ENCODE assay signal across 20 cellular contexts in the genomic region with DNA sequence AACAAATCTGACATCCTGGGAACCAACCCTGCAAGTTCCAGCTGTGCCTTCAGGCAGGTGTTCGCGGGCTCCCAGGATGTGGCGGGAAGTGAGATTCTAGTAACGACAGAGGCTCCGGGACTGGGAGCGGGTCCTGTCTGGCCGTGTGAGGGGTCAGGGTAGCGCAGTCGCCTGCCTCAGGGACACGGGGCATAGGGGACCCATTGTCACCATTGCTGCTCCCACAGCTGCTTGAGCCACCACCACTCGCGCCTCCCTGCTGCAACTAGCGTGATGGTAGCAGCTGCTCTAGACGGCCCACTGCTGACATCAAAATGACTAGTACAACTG.
DNase-seq lines count a peak whose midpoint lies in the region; ATAC-seq, FAIRE-seq and TF ChIP-seq lines count a peak whose summit lies in the region.
"Had no signal": no experiment of that assay in that cellular context is flagged by ENCODE, and none has a peak within 500 bp of the region (broad histone marks: within the 10 kb centered on the region; RNA-seq: fewer than 3 reads in every experiment).

No MANE protein-coding gene starts in this region.

- peaks cover 4 to 8% of the 10 kb centered on the region in 2 donors for H3K9me3 ChIP-seq in neuronal stem cell (replicated peaks in 1 of 2; ENCODE audit: control insufficient read depth in 2 of 2, insufficient read depth in 1 of 2, low read depth in 1 of 2, low read length in 2 of 2)
- peaks cover 2% of the 10 kb centered on the region for H3K9me3 ChIP-seq in aorta (ENCODE audit: control insufficient read depth, low read length)
- H3K9me3 ChIP-seq: BE2C, Caco-2 had no signal

- H3K4me3 Mint-ChIP-seq in WTC11: no peak overlapping the region
- H3K4me3 Mint-ChIP-seq: CD4-positive, CD25-positive, alpha-beta regulatory T cell; CD8-positive, alpha-beta memory T cell; GM23338; HFFc6 had no signal

- no peaks in the 10 kb centered on the region for H3K36me3 ChIP-seq in neuronal stem cell (replicated peaks in 1 of 2; ENCODE audit: control insufficient read depth in 2 of 2, insufficient read depth in 2 of 2, low read length in 2 of 2)
- H3K36me3 ChIP-seq in aorta (ENCODE audit: control insufficient read depth in 1 of 2, insufficient read depth in 2 of 2, low read length in 1 of 2): no peaks in the 10 kb centered on the region
- H3K36me3 ChIP-seq: BE2C had no signal

- H3K14ac ChIP-seq in neuronal stem cell (ENCODE audit: low read length): no peak overlapping the region

- H3K27me3 ChIP-seq in neuronal stem cell (ENCODE audit: control insufficient read depth in 3 of 3, insufficient read depth in 3 of 3, low read depth in 1 of 3, low read length in 3 of 3): no peaks in the 10 kb centered on the region
- no peaks in the 10 kb centered on the region for H3K27me3 ChIP-seq in aorta (ENCODE audit: control insufficient read depth in 1 of 2, insufficient read depth in 2 of 2, low read length in 1 of 2)
- H3K27me3 ChIP-seq: BE2C had no signal

- H3K79me1 ChIP-seq in neuronal stem cell (ENCODE audit: low read depth, low read length): no peaks in the 10 kb centered on the region

- TF ChIP-seq CTCF in WTC11 (IDR thresholded peaks at IDR 0.05): no peak

- ATAC-seq in WTC11 (peak; percentile 28; the same call in 1 of the 2 replicates), aorta (ENCODE audit: low FRiP score) (peak; percentile 42), Right ventricle myocardium inferior (no peak)
- ATAC-seq: HCT116 had no signal

- CTCF ChIA-PET in WTC11 (lab: Charles Lee): no interaction called here

- H3K27me3 Mint-ChIP-seq in WTC11 (ENCODE audit: low read depth): no peaks in the 10 kb centered on the region
- H3K27me3 Mint-ChIP-seq: CD4-positive, CD25-positive, alpha-beta regulatory T cell; CD8-positive, alpha-beta memory T cell had no signal

- no peak overlapping the region for H3K27ac ChIP-seq in neuronal stem cell (replicated peaks; ENCODE audit: low read length)
- H3K27ac ChIP-seq in aorta (ENCODE audit: low read depth in 1 of 2, low read length in 2 of 2): no peak overlapping the region

- H3K36me3 Mint-ChIP-seq in WTC11: peaks cover 11% of the 10 kb centered on the region
- H3K36me3 Mint-ChIP-seq: CD4-positive, CD25-positive, alpha-beta regulatory T cell; CD8-positive, alpha-beta memory T cell had no signal

- intact Hi-C loops in aorta (cut with DNase I) (no loop called here), Right ventricle myocardium inferior (cut with DNase I) (no loop called here)

- POLR2A ChIA-PET in WTC11 (lab: Charles Lee): no interaction called here

- peaks cover 4% of the 10 kb centered on the region for H3K4me1 Mint-ChIP-seq in WTC11
- H3K4me1 Mint-ChIP-seq: CD4-positive, CD25-positive, alpha-beta regulatory T cell; CD8-positive, alpha-beta memory T cell had no signal

- peak; percentile 83 for FAIRE-seq in HTR-8/SVneo (lab: Jason Lieb, UNC)
- FAIRE-seq in RCC 7860 (lab: Jason Lieb, UNC): no peak
- FAIRE-seq: A204.1 had no signal

- no CpG with 5 or more reads among the region's 14 CpGs for WGBS in neuronal stem cell (ENCODE audit: extremely low coverage in 2 of 2, insufficient read length in 2 of 2, insufficient replicate concordance in 1 of 2), 2 donors
- 91 to 93% methylated on average over 14 of the region's 14 CpGs for WGBS in aorta, 2 donors

- H3K27ac Mint-ChIP-seq in WTC11: no peak overlapping the region
- H3K27ac Mint-ChIP-seq: CD4-positive, CD25-positive, alpha-beta regulatory T cell; CD8-positive, alpha-beta memory T cell; GM23338; HFFc6 had no signal

- H2AFZ ChIP-seq in neuronal stem cell (ENCODE audit: low read length): no peak overlapping the region
- H2AFZ ChIP-seq: GM23338 had no signal

- DNase-seq in HTR-8/SVneo (ENCODE audit: insufficient read length, low spot score) (no peak), WTC11 (ENCODE audit: low spot score) (no peak), neuronal stem cell (ENCODE audit: low spot score) (no peak), aorta (no peak), Right ventricle myocardium inferior (ENCODE audit: missing footprints) (no peak), RCC 7860 (ENCODE audit: low spot score) (no peak)
- no peak for DNase-seq in stimulated activated CD4-positive, alpha-beta T cell treated with anti-CD3 and anti-CD28 coated beads, Interleukin-12 subunit alpha, Interleukin-12 subunit beta, amount 100 ng/mL, for 4 hours
- DNase-seq: ACHN; BE2C; C1 segment of cervical spinal cord; Caco-2; CD4-positive, CD25-positive, alpha-beta regulatory T cell; DMS153; DMS79 treated with DMSO at 0.1 percent for 48 hours; GF-D8; HFFc6 had no signal

- no peak overlapping the region for H4K91ac ChIP-seq in neuronal stem cell (ENCODE audit: low read depth, low read length, poor library complexity)

- H2BK120ac ChIP-seq in neuronal stem cell (ENCODE audit: low read depth, low read length): no peak overlapping the region

- no peak overlapping the region for H3K4me3 ChIP-seq in neuronal stem cell (ENCODE audit: low read length in 2 of 2)
- H3K4me3 ChIP-seq in aorta (ENCODE audit: low read length in 2 of 2): no peak overlapping the region
- H3K4me3 ChIP-seq: GM23338 had no signal

- H3K9ac ChIP-seq in neuronal stem cell (ENCODE audit: low read depth, low read length, poor library complexity): peak overlapping the region; percentile 21

- peak overlapping the region; percentile 65 for H4K8ac ChIP-seq in neuronal stem cell (ENCODE audit: low read depth, low read length)

- peak overlapping the region; percentile 75 for H2AK5ac ChIP-seq in neuronal stem cell (ENCODE audit: low read depth, low read length)

- no peak overlapping the region for H3K4me2 ChIP-seq in neuronal stem cell (ENCODE audit: insufficient read depth, low read length, poor library complexity, severe bottlenecking)
- H3K4me2 ChIP-seq: GM23338 had no signal

- peak overlapping the region; percentile 76 for H3K18ac ChIP-seq in neuronal stem cell (ENCODE audit: low read length)

- H2BK12ac ChIP-seq in neuronal stem cell (ENCODE audit: low read length): peak overlapping the region; percentile 46

- H2BK5ac ChIP-seq in neuronal stem cell (ENCODE audit: low read length): no peak overlapping the region

- H3K4me1 ChIP-seq in neuronal stem cell (ENCODE audit: control insufficient read depth in 2 of 2, insufficient read depth in 1 of 2, low read depth in 1 of 2, low read length in 2 of 2) (peaks cover 0 to 10% of the 10 kb centered on the region in 2 donors), aorta (ENCODE audit: control insufficient read depth in 1 of 2, insufficient read depth in 2 of 2, low read length in 2 of 2) (no peaks in the 10 kb centered on the region)
- H3K4me1 ChIP-seq: BE2C, Caco-2 had no signal

- H3K9me3 Mint-ChIP-seq in WTC11: peaks cover 21% of the 10 kb centered on the region

- no peak overlapping the region for H3K4ac ChIP-seq in neuronal stem cell (ENCODE audit: low read length)

- H3K23ac ChIP-seq in neuronal stem cell (ENCODE audit: low read depth, low read length, poor library complexity): peak overlapping the region; percentile 55

- no peak overlapping the region for H2BK15ac ChIP-seq in neuronal stem cell (ENCODE audit: low read length)

TF ChIP-seq in WTC11, 78 proteins besides CTCF, POLR2A, EP300 and RAD21 (continues in another document):
- TF ChIP-seq FOXP1 (CRISPR knock-in tag; IDR thresholded peaks at IDR 0.05; ENCODE audit: borderline replicate concordance) (no peak), PRRX2 (CRISPR knock-in tag; IDR thresholded peaks at IDR 0.05) (no peak), ZNF396 (CRISPR knock-in tag; IDR thresholded peaks at IDR 0.05; ENCODE audit: borderline replicate concordance) (no peak), NFYB (CRISPR knock-in tag; conservative IDR thresholded peaks at IDR 0.05; ENCODE audit: low read depth) (no peak), SMAD3 (CRISPR knock-in tag; IDR thresholded peaks at IDR 0.05; ENCODE audit: borderline replicate concordance) (no peak), CBFB (CRISPR knock-in tag; IDR thresholded peaks at IDR 0.05; ENCODE audit: low read depth) (no peak), ZBTB21 (CRISPR knock-in tag; IDR thresholded peaks at IDR 0.05; ENCODE audit: borderline replicate concordance) (no peak), GRHL2 (CRISPR knock-in tag; IDR thresholded peaks at IDR 0.05; ENCODE audit: insufficient replicate concordance, severe bottlenecking) (no peak), TCF7 (CRISPR knock-in tag; IDR thresholded peaks at IDR 0.05; ENCODE audit: low read depth) (no peak), ETV6 (CRISPR knock-in tag; IDR thresholded peaks at IDR 0.05) (no peak)
- TF ChIP-seq, protein P1, sequence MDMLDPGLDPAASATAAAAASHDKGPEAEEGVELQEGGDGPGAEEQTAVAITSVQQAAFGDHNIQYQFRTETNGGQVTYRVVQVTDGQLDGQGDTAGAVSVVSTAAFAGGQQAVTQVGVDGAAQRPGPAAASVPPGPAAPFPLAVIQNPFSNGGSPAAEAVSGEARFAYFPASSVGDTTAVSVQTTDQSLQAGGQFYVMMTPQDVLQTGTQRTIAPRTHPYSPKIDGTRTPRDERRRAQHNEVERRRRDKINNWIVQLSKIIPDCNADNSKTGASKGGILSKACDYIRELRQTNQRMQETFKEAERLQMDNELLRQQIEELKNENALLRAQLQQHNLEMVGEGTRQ (CRISPR knock-in tag; IDR thresholded peaks at IDR 0.05): no peak
- TF ChIP-seq, protein P2, sequence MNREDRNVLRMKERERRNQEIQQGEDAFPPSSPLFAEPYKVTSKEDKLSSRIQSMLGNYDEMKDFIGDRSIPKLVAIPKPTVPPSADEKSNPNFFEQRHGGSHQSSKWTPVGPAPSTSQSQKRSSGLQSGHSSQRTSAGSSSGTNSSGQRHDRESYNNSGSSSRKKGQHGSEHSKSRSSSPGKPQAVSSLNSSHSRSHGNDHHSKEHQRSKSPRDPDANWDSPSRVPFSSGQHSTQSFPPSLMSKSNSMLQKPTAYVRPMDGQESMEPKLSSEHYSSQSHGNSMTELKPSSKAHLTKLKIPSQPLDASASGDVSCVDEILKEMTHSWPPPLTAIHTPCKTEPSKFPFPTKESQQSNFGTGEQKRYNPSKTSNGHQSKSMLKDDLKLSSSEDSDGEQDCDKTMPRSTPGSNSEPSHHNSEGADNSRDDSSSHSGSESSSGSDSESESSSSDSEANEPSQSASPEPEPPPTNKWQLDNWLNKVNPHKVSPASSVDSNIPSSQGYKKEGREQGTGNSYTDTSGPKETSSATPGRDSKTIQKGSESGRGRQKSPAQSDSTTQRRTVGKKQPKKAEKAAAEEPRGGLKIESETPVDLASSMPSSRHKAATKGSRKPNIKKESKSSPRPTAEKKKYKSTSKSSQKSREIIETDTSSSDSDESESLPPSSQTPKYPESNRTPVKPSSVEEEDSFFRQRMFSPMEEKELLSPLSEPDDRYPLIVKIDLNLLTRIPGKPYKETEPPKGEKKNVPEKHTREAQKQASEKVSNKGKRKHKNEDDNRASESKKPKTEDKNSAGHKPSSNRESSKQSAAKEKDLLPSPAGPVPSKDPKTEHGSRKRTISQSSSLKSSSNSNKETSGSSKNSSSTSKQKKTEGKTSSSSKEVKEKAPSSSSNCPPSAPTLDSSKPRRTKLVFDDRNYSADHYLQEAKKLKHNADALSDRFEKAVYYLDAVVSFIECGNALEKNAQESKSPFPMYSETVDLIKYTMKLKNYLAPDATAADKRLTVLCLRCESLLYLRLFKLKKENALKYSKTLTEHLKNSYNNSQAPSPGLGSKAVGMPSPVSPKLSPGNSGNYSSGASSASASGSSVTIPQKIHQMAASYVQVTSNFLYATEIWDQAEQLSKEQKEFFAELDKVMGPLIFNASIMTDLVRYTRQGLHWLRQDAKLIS (CRISPR knock-in tag; IDR thresholded peaks at IDR 0.05; ENCODE audit: borderline replicate concordance): no peak
